Comparison of ENCODE assay signal across 1 cellular context in the genomic region with DNA sequence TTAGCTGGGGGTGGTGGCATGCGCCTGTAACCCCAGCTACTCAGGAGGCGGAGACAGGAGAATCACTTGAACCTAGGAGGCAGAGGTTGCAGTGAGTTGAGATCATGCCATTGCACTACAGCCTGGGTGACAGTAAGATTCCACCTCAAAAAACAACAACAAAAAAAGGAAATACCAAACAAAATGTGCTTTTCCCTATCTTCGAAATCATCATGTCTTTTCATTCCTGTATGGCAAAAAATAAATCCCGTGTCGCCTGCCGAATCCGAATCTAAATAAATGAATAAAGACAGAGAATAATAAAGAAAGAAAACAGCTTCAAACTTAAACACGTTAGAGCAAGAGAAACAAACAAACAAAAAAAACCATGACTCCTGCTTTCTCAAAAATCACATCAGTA.
TF ChIP-seq lines count a peak whose summit lies in the region.

No MANE protein-coding gene starts in this region.

TF ChIP-seq in endothelial cell of umbilical vein, 7 proteins besides CTCF, POLR2A, EP300 and RAD21:
- no peak for TF ChIP-seq EZH2 (IDR thresholded peaks at IDR 0.05; ENCODE audit: borderline replicate concordance, low read depth, low read length, severe bottlenecking)
- no peak for TF ChIP-seq MAX (IDR thresholded peaks at IDR 0.05; ENCODE audit: insufficient read depth, insufficient read length)
- no peak for TF ChIP-seq MYC (IDR thresholded peaks at IDR 0.05; ENCODE audit: low read depth, low read length)
- TF ChIP-seq JUN (IDR thresholded peaks at IDR 0.05; ENCODE audit: borderline replicate concordance, insufficient read depth, insufficient read length, low read depth) = no peak
- TF ChIP-seq FOS (IDR thresholded peaks at IDR 0.05; ENCODE audit: borderline replicate concordance, insufficient read depth, low read length) = no peak
- TF ChIP-seq POLR2AphosphoS5 (IDR thresholded peaks at IDR 0.05; ENCODE audit: insufficient read depth, low read depth, low read length) = no peak
- TF ChIP-seq GATA2 (IDR thresholded peaks at IDR 0.05; ENCODE audit: insufficient read depth, insufficient read length, low read depth, low read length) = no peak
